ENCODE assay signal across 17 cellular contexts in genomic region chr15:67792250-67792942, GRCh38. TPM values are rescaled to one million over a fixed set of nuclear protein-coding genes. Genes with fewer than 3 reads are reported as not detected.
DNase-seq lines count a peak whose midpoint lies in the region; ATAC-seq and TF ChIP-seq lines count a peak whose summit lies in the region.
"Had no signal": no experiment of that assay in that cellular context is flagged by ENCODE, and none has a peak within 500 bp of the region (broad histone marks: within the 10 kb centered on the region; RNA-seq: fewer than 3 reads in every experiment).

No MANE protein-coding gene starts in this region.

- H3K79me2 ChIP-seq in SK-N-SH (ENCODE audit: insufficient read depth) = no peaks in the 10 kb centered on the region

- H3K36me3 ChIP-seq in A673 (ENCODE audit: insufficient read depth, low read length, poor library complexity, severe bottlenecking) (no peaks in the 10 kb centered on the region), SK-N-SH (replicated peaks in 1 of 2; ENCODE audit: control insufficient read depth in 1 of 2, insufficient read depth in 2 of 2, low read length in 1 of 2) (peaks cover 0 to 15% of the 10 kb centered on the region in 2 experiments), psoas muscle (ENCODE audit: insufficient read depth in 1 of 2, low read depth in 1 of 2) (no peaks in the 10 kb centered on the region)

- 30% methylated on average over 8 of the region's 8 CpGs for WGBS in SK-N-SH (ENCODE audit: low lambda C conversion rate)
- WGBS in psoas muscle, 3 donors = 74 to 78% (median 75%) methylated on average over 8 of the region's 8 CpGs

- POLR2A ChIA-PET in A673 (lab: Charles Lee; ENCODE audit: low non-redundant PET) (no interaction called here), SK-N-SH (lab: Yijun Ruan, JAX) (no interaction called here)

- H2AFZ ChIP-seq in SK-N-SH (ENCODE audit: low read depth) = no peak overlapping the region
- H2AFZ ChIP-seq: GM23248 had no signal

- intact Hi-C loops in A673 (cut with micrococcal nuclease; ENCODE audit: unreplicated experiment) (no loop called here), psoas muscle (cut with DNase I) (no loop called here)

- TF ChIP-seq EP300 in SK-N-SH (IDR thresholded peaks at IDR 0.05; ENCODE audit: borderline replicate concordance in 1 of 2, low read depth in 1 of 2, low read length in 1 of 2) = peak; percentile 6 to 81; a peak in 2 of 4 replicates

- no peak overlapping the region for H3K27ac ChIP-seq in A673 (ENCODE audit: low read depth, low read length, poor library complexity, severe bottlenecking)
- H3K27ac ChIP-seq in SK-N-SH (ENCODE audit: low read depth in 2 of 2, low read length in 1 of 2) = peak overlapping the region in 1 of 2 experiments; percentile 26; a peak in 1 of 4 replicates
- no peak overlapping the region for H3K27ac ChIP-seq in psoas muscle
- H3K27ac ChIP-seq: GM23248 had no signal

- no peak for ATAC-seq in psoas muscle
- ATAC-seq: Right ventricle myocardium inferior had no signal

- no TSS peak for BruUV-seq in A673 (replicated peaks; lab: Mats Ljungman, UMichigan)

- no peak for TF ChIP-seq RAD21 in SK-N-SH (IDR thresholded peaks at IDR 0.05; ENCODE audit: low read length)

- CTCF ChIA-PET in A673 (lab: Charles Lee) (no interaction called here), SK-N-SH (lab: Yijun Ruan, JAX) (interaction anchor here (0.8 kb wide), 1 partner anchor 43 kb away, joined by 3 read pairs; no protein-coding TSS in a partner anchor)

- H3K9me2 ChIP-seq in SK-N-SH = no peaks in the 10 kb centered on the region

- H3F3A ChIP-seq in SK-N-SH (replicated peaks; ENCODE audit: insufficient read depth) = peaks cover 4% of the 10 kb centered on the region

- peaks cover 22% of the 10 kb centered on the region for H3K4me1 ChIP-seq in A673 (ENCODE audit: insufficient read depth, low read length, poor library complexity, severe bottlenecking)
- H3K4me1 ChIP-seq in SK-N-SH (ENCODE audit: control insufficient read depth in 1 of 2, insufficient read depth in 2 of 2, low read depth in 1 of 2, low read length in 1 of 2) = peaks cover 7% of the 10 kb centered on the region in 2 experiments
- H3K4me1 ChIP-seq in psoas muscle = no peaks in the 10 kb centered on the region
- H3K4me1 ChIP-seq: Caco-2 had no signal

- H4K20me1 ChIP-seq in SK-N-SH (ENCODE audit: insufficient read depth) = no peaks in the 10 kb centered on the region

- H3K9ac ChIP-seq in SK-N-SH = no peak overlapping the region
- H3K9ac ChIP-seq: GM23248 had no signal

- peak; percentile 54 for DNase-seq in A673 (ENCODE audit: low spot score)
- peak; percentile 25 for DNase-seq in HT1080 (ENCODE audit: low read depth)
- no peak for DNase-seq in SK-N-SH
- DNase-seq in kidney glomerular epithelial cell (lab: John Stamatoyannopoulos, UW) = peak; percentile 44
- no peak for DNase-seq in psoas muscle
- DNase-seq in NCI-H1436 treated with DMSO at 0.1 percent for 48 hours (lab: John Stamatoyannopoulos, UW) = no peak
- no peak for DNase-seq in hippocampal formation (lab: John Stamatoyannopoulos, UW)
- DNase-seq in GOT3 (lab: John Stamatoyannopoulos, UW) = no peak
- DNase-seq: Caco-2; GF-D8; GM23248; Karpas-422; NCI-H2029; NCI-H524; NK-92 treated with Interleukin-12 subunit alpha and Interleukin-12 subunit beta, amount 100 ng/mL, for 24 hours had no signal

- peak overlapping the region; percentile 16; the same call in 1 of the 2 replicates for H3K4me2 ChIP-seq in SK-N-SH

- H3K4me3 ChIP-seq in A673 (ENCODE audit: low read depth, low read length, poor library complexity, severe bottlenecking) = no peak overlapping the region
- H3K4me3 ChIP-seq in SK-N-SH (ENCODE audit: low read depth in 2 of 2, low read length in 1 of 2) = no peak overlapping the region
- H3K4me3 ChIP-seq in psoas muscle = no peak overlapping the region
- H3K4me3 ChIP-seq: GM23248 had no signal

- H3K27me3 ChIP-seq in A673 (replicated peaks; ENCODE audit: insufficient read depth, low read depth, low read length, poor library complexity) (no peaks in the 10 kb centered on the region), SK-N-SH (ENCODE audit: insufficient read depth) (no peaks in the 10 kb centered on the region), psoas muscle (ENCODE audit: insufficient read depth in 3 of 3, low read length in 2 of 3) (no peaks in the 10 kb centered on the region)

- no peak for TF ChIP-seq CTCF in A673 (conservative IDR thresholded peaks at IDR 0.05; ENCODE audit: low read depth, low read length)
- no peak for TF ChIP-seq CTCF in SK-N-SH (IDR thresholded peaks at IDR 0.05)
- TF ChIP-seq CTCF in psoas muscle (IDR thresholded peaks at IDR 0.05) = no peak

- H3K9me3 ChIP-seq in A673 (ENCODE audit: low read depth, low read length, poor library complexity, severe bottlenecking) (peaks cover 10% of the 10 kb centered on the region), SK-N-SH (peaks cover 8% of the 10 kb centered on the region; the same call in 1 of the 2 replicates), psoas muscle (peaks cover 8% of the 10 kb centered on the region)

TF ChIP-seq in SK-N-SH, 30 proteins besides CTCF, POLR2A, EP300 and RAD21 (continues in another document):
- TF ChIP-seq CHD2 (IDR thresholded peaks at IDR 0.05; ENCODE audit: low read length, partially characterized antibody) = no peak
- TF ChIP-seq TCF12 (IDR thresholded peaks at IDR 0.05) = peak; percentile 85
- no peak for TF ChIP-seq EZH2phosphoT487 (IDR thresholded peaks at IDR 0.05; ENCODE audit: borderline replicate concordance, low read depth)
- TF ChIP-seq SIN3A (IDR thresholded peaks at IDR 0.05; ENCODE audit: borderline replicate concordance, low read depth, low read length) = 0 out of 2 replicates have a peak, but pooled peaks have one; percentile 41
- TF ChIP-seq MAX (IDR thresholded peaks at IDR 0.05; ENCODE audit: low read depth) = no peak; the same call in 1 of the 2 replicates
- no peak for TF ChIP-seq SMC3 (IDR thresholded peaks at IDR 0.05; ENCODE audit: low read depth, low read length)
- no peak for TF ChIP-seq MEF2A (IDR thresholded peaks at IDR 0.05; ENCODE audit: borderline replicate concordance, low read depth)
- TF ChIP-seq USF1 (IDR thresholded peaks at IDR 0.05; ENCODE audit: borderline replicate concordance, low read depth) = 0 out of 2 replicates have a peak, but pooled peaks have one; percentile 28
- no peak for TF ChIP-seq TAF1 (IDR thresholded peaks at IDR 0.05; ENCODE audit: borderline replicate concordance, low read depth, low read length)
- TF ChIP-seq FOSL2 (IDR thresholded peaks at IDR 0.05; ENCODE audit: borderline replicate concordance, low read depth) = peak; percentile 68
- TF ChIP-seq NFIC (IDR thresholded peaks at IDR 0.05; ENCODE audit: borderline replicate concordance) = peak; percentile 87
- no peak for TF ChIP-seq USF2 (IDR thresholded peaks at IDR 0.05; ENCODE audit: borderline replicate concordance, low read depth, low read length)
- TF ChIP-seq NRF1 (IDR thresholded peaks at IDR 0.05; ENCODE audit: low read depth, low read length) = no peak
- no peak for TF ChIP-seq YY1 (IDR thresholded peaks at IDR 0.05; ENCODE audit: low read depth)
- no peak for TF ChIP-seq MXI1 (IDR thresholded peaks at IDR 0.05; ENCODE audit: low read depth, low read length)
- no peak for TF ChIP-seq GATA2 (CRISPR knock-in tag; IDR thresholded peaks at IDR 0.05)
- no peak for TF ChIP-seq FOXJ3 (CRISPR knock-in tag; IDR thresholded peaks at IDR 0.05)
- TF ChIP-seq IRF3 (IDR thresholded peaks at IDR 0.05; ENCODE audit: low read depth, low read length) = no peak

RNA-seq across cellular contexts. Expression of gene SKOR1, which starts 32.9 kb away (rescaled TPM):
- 0.21 and 0.37 TPM in 2 replicates for total RNA-seq in A673 (2021)
- total RNA-seq in HT1080 (2014; rRNA removed; shearing (Covaris generic)) = not detected in 2 replicates
- polyA plus RNA-seq in HT1080 (2015; cell fraction: cytosol; rRNA removed) = 0.09 and 0.20 TPM in 2 replicates
- polyA plus RNA-seq in HT1080 (2015; cell fraction: nucleus; rRNA removed) = 0.11 and 0.49 TPM in 2 replicates
- 0.18 and 0.26 TPM in 2 replicates for polyA plus RNA-seq in SK-N-SH (2012; rRNA removed)
- polyA plus RNA-seq in SK-N-SH (2012; cell fraction: cytosol; rRNA removed) = 0.09 TPM in 2 replicates
- polyA plus RNA-seq in SK-N-SH (2012; cell fraction: nucleus; rRNA removed) = 1.3 and 2.3 TPM in 2 replicates
- under 1 TPM; 0.13 to 0.48 (median 0.29) TPM for total RNA-seq in psoas muscle
- under 1 TPM; 0.06 to 0.07 (median 0.06) TPM for polyA plus RNA-seq in psoas muscle
- total RNA-seq: Caco-2, Right ventricle myocardium inferior had no signal
- polyA plus RNA-seq: CD14-positive monocyte, GM23248 had no signal

RNA-seq across cellular contexts. Expression of gene RNU6-1, which starts 47.4 kb away (rescaled TPM):
- total RNA-seq in A673 (2021) = not detected in 2 replicates
- not detected in 2 replicates for total RNA-seq in HT1080 (2014; rRNA removed; shearing (Covaris generic))
- not detected in 2 replicates for polyA plus RNA-seq in HT1080 (2015; cell fraction: cytosol; rRNA removed)
- not detected in 2 replicates for polyA plus RNA-seq in HT1080 (2015; cell fraction: nucleus; rRNA removed)
- polyA plus RNA-seq in SK-N-SH (2012; rRNA removed) = not detected in 2 replicates
- polyA plus RNA-seq in SK-N-SH (2012; cell fraction: cytosol; rRNA removed) = not detected in 2 replicates
- not detected in 2 replicates for polyA plus RNA-seq in SK-N-SH (2012; cell fraction: nucleus; rRNA removed)
- total RNA-seq in psoas muscle = not detected
- not detected for polyA plus RNA-seq in psoas muscle
- total RNA-seq: Caco-2, GM23248, Right ventricle myocardium inferior had no signal
- polyA plus RNA-seq: CD14-positive monocyte, GM23248 had no signal

Comparison
In these comparisons a context has a peak if more than half of its experiments do, and no peak if none do; other contexts are left out.
1. DNase-seq: peak in A673 (single experiment), HT1080 (single experiment) and kidney glomerular epithelial cell (single experiment); none in SK-N-SH (single experiment), psoas muscle (0 of 2), NCI-H1436 treated with DMSO at 0.1 percent for 48 hours (single experiment), hippocampal formation (0 of 2) and GOT3 (single experiment).